Comparison of ENCODE assay signal across 29 cellular contexts in the genomic region with DNA sequence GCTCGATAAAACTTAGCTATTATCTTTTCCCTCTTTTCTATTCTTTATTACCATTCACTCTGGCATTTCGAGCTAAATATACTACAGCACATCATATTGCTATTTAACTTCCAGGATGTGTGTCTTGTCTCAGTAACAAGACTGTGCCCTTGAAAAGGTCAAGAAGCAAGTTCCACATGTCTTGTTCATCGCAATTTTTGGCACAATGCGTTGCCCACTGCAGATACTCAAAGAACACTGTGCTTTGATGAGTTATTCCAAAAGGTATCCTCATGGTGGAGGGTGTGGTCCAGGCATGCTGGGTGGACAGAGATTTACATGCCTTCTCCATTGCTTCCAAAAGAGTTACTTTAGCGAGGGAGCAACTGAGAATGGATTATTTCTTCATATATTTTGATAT. TPM values are rescaled to one million over a fixed set of nuclear protein-coding genes. Genes with fewer than 3 reads are reported as not detected.
DNase-seq lines count a peak whose midpoint lies in the region; ATAC-seq, FAIRE-seq and TF ChIP-seq lines count a peak whose summit lies in the region.
"Had no signal": no experiment of that assay in that cellular context is flagged by ENCODE, and none has a peak within 500 bp of the region (broad histone marks: within the 10 kb centered on the region; RNA-seq: fewer than 3 reads in every experiment).

No MANE protein-coding gene starts in this region.

- H3K4me1 Mint-ChIP-seq in mesothelial cell of epicardium, result no peaks in the 10 kb centered on the region

- no peak for FAIRE-seq in urothelium cell line (lab: Jason Lieb, UNC)
- FAIRE-seq: endometrium had no signal

- H3K9me3 Mint-ChIP-seq in mesothelial cell of epicardium, result no peaks in the 10 kb centered on the region
- H3K9me3 Mint-ChIP-seq: activated T-cell treated with anti-CD3 and anti-CD28 coated beads, Interleukin-2, amount 50 U/mL, for 4 hours; dendritic cell treated with granulocyte-macrophage colony-stimulating factor and Interleukin-4, amounts not matched to agents 40 ng/mL and 50 ng/mL, for 4 days; natural killer cell had no signal

- no peaks in the 10 kb centered on the region for H3K27me3 Mint-ChIP-seq in mesothelial cell of epicardium (ENCODE audit: low read depth)

- no peak for ATAC-seq in GM19395 (IDR thresholded peaks at IDR 0.05; ENCODE audit: unreplicated experiment)
- ATAC-seq: activated T-cell treated with anti-CD3 and anti-CD28 coated beads, Interleukin-2, amount 50 U/mL, for 4 hours; heart left ventricle; left colon; natural killer cell; upper lobe of right lung had no signal

- H3K36me3 Mint-ChIP-seq in mesothelial cell of epicardium, result no peaks in the 10 kb centered on the region
- H3K36me3 Mint-ChIP-seq: natural killer cell had no signal

- H3K4me3 Mint-ChIP-seq in mesothelial cell of epicardium, result no peak overlapping the region
- H3K4me3 Mint-ChIP-seq: activated T-cell treated with anti-CD3 and anti-CD28 coated beads, Interleukin-2, amount 50 U/mL, for 4 hours; dendritic cell treated with granulocyte-macrophage colony-stimulating factor and Interleukin-4, amounts not matched to agents 40 ng/mL and 50 ng/mL, for 4 days; natural killer cell had no signal

- H3K27ac Mint-ChIP-seq in mesothelial cell of epicardium, result no peak overlapping the region
- H3K27ac Mint-ChIP-seq: dendritic cell treated with granulocyte-macrophage colony-stimulating factor and Interleukin-4, amounts not matched to agents 40 ng/mL and 50 ng/mL, for 4 days; natural killer cell had no signal

- no peak for TF ChIP-seq CTCF in choroid plexus epithelial cell (conservative IDR thresholded peaks at IDR 0.05; ENCODE audit: low read depth, low read length)
- TF ChIP-seq CTCF in mesothelial cell of epicardium (IDR thresholded peaks at IDR 0.05; ENCODE audit: unreplicated experiment), result no peak

- no peak overlapping the region for H3K4me3 ChIP-seq in choroid plexus epithelial cell (ENCODE audit: low read depth, low read length)
- H3K4me3 ChIP-seq: BLaER1 treated with 17β-estradiol and CSF1 and Interleukin-3, amounts not matched to agents 10 nM and 100 nM; cardiac muscle cell; heart left ventricle; SK-N-MC; smooth muscle cell; upper lobe of right lung had no signal

- DNase-seq in EL, result peak; percentile 66
- DNase-seq in M059J (ENCODE audit: low read depth), result peak; percentile 16
- DNase-seq in choroid plexus epithelial cell (ENCODE audit: low read depth), result peak; percentile 33
- DNase-seq in myocyte (ENCODE audit: low read depth), result peak; percentile 45
- DNase-seq in mesothelial cell of epicardium (ENCODE audit: low spot score in 2 of 2, unreplicated experiment in 2 of 2), result no peak
- DNase-seq in urothelium cell line (ENCODE audit: low spot score), result no peak
- DNase-seq in SIG-M5 treated with dmso at 0.1 percent for 504 hours (lab: John Stamatoyannopoulos, UW; ENCODE audit: unreplicated experiment), result no peak
- DNase-seq: activated CD4-positive, alpha-beta T cell treated with anti-CD3 and anti-CD28 coated beads for 4 hours; activated naive CD4-positive, alpha-beta T cell; activated T-cell treated with anti-CD3 and anti-CD28 coated beads, Interleukin-2, amount 50 U/mL, for 4 hours; Caco-2; DMS79 treated with DMSO at 0.1 percent for 48 hours; heart left ventricle; KBM-7; left colon; natural killer cell; NCI-H1694; NCI-H2171; NCI-H69; stimulated activated CD4-positive, alpha-beta T cell treated with anti-CD3 and anti-CD28 coated beads, Interleukin-2, amount 100 ng/mL, for 24 hours; substantia nigra; upper lobe of right lung had no signal

RNA-seq across cellular contexts. Expression of gene E2F7, which starts 6.6 kb away (rescaled TPM):
- total RNA-seq in M059J (2014; rRNA removed; shearing (Covaris generic)), result 27.4 and 36.7 TPM in 2 replicates
- total RNA-seq in myocyte, result 3.9 and 7.3 TPM in 2 replicates
- polyA plus RNA-seq in myocyte (2012), result 2.8 TPM
- total RNA-seq in mesothelial cell of epicardium, result 6.9 to 8.2 TPM (median 7.7 TPM) in 3 replicates

Comparison
In these comparisons a context has a peak if more than half of its experiments do, and no peak if none do; other contexts are left out.
1. DNase-seq: peak in EL (single experiment), M059J (single experiment), choroid plexus epithelial cell (single experiment) and myocyte (single experiment); none in mesothelial cell of epicardium (0 of 2), urothelium cell line (single experiment) and SIG-M5 treated with dmso at 0.1 percent for 504 hours (single experiment).